8 cellular contexts compared by ENCODE assay signal in genomic region chr16:48353565-48354163, GRCh38. TPM values are rescaled to one million over a fixed set of nuclear protein-coding genes. Genes with fewer than 3 reads are reported as not detected.
DNase-seq lines count a peak whose midpoint lies in the region; ATAC-seq, FAIRE-seq and TF ChIP-seq lines count a peak whose summit lies in the region.

No MANE protein-coding gene starts in this region.

- H3K27ac ChIP-seq in Karpas-422 (ENCODE audit: low read length) (no peak overlapping the region), SJSA1 (no peak overlapping the region)

- DNase-seq in D721Med (ENCODE audit: insufficient read length, low spot score) (no peak), Karpas-422 (peak; percentile 89), SJSA1 (ENCODE audit: low read depth in 1 of 2, low spot score in 2 of 2) (peak; percentile 58 to 61), globus pallidus (ENCODE audit: low spot score) (peak; percentile 72), putamen (ENCODE audit: low spot score) (peak; percentile 61), occipital lobe (lab: John Stamatoyannopoulos, UW) (no peak)
- peak; percentile 7 to 30 (median 18) for DNase-seq in activated naive CD4-positive, alpha-beta T cell (lab: John Stamatoyannopoulos, UW)

- H3K4me1 ChIP-seq in Karpas-422 (ENCODE audit: low read length) (peaks cover 33% of the 10 kb centered on the region), SJSA1 (replicated peaks) (no peaks in the 10 kb centered on the region)

- H3K4me3 ChIP-seq in Karpas-422 (ENCODE audit: low read length) (no peak overlapping the region), SJSA1 (no peak overlapping the region)

- H3K9me3 ChIP-seq in Karpas-422 (ENCODE audit: low read length) (no peaks in the 10 kb centered on the region), SJSA1 (replicated peaks) (no peaks in the 10 kb centered on the region)

- no peak for FAIRE-seq in D721Med (lab: Jason Lieb, UNC)

- H3K9me2 ChIP-seq in Karpas-422 (replicated peaks; ENCODE audit: insufficient read depth, low read length): no peaks in the 10 kb centered on the region

- no peak overlapping the region for H3K4me2 ChIP-seq in Karpas-422 (ENCODE audit: low read depth, low read length, poor library complexity, severe bottlenecking)

- TF ChIP-seq CTCF in D721Med (IDR thresholded peaks at IDR 0.05; ENCODE audit: insufficient read depth, missing control alignments): peak; percentile 84

- no peaks in the 10 kb centered on the region for H4K20me1 ChIP-seq in Karpas-422 (ENCODE audit: insufficient read depth, low read depth, low read length)

- ATAC-seq in GM21515 (IDR thresholded peaks at IDR 0.05; ENCODE audit: unreplicated experiment): peak; percentile 73

- no peak overlapping the region for H3K9ac ChIP-seq in Karpas-422 (ENCODE audit: low read length)

- H3K79me2 ChIP-seq in Karpas-422 (ENCODE audit: low read length): peaks cover 34% of the 10 kb centered on the region

- H3K36me3 ChIP-seq in Karpas-422 (ENCODE audit: insufficient read depth, low read length) (peaks cover 32% of the 10 kb centered on the region), SJSA1 (peaks cover 74% of the 10 kb centered on the region)

- H2AFZ ChIP-seq in Karpas-422 (ENCODE audit: low read length): no peak overlapping the region

- H3K27me3 ChIP-seq in Karpas-422 (ENCODE audit: low read length) (no peaks in the 10 kb centered on the region), SJSA1 (replicated peaks) (no peaks in the 10 kb centered on the region)

RNA-seq across cellular contexts. Expression of gene SIAH1, which starts 31.5 kb away (rescaled TPM):
- total RNA-seq in Karpas-422 (2014; rRNA removed; shearing (Covaris generic); ENCODE audit: low replicate concordance): 9.3 and 12.2 TPM in 2 replicates
- 34.8 and 36.7 TPM in 2 replicates for total RNA-seq in SJSA1 (2014; rRNA removed; shearing (Covaris generic))
- total RNA-seq in occipital lobe: 154 TPM

Comparison
In these comparisons a context has a peak if more than half of its experiments do, and no peak if none do; other contexts are left out.
1. DNase-seq: peak in Karpas-422 (single experiment), SJSA1 (2 of 2), activated naive CD4-positive, alpha-beta T cell (4 of 4), globus pallidus (single experiment) and putamen (single experiment); none in D721Med (single experiment) and occipital lobe (single experiment).